26 cellular contexts compared by ENCODE assay signal in genomic region chr15:63905131-63905530, GRCh38.
A peak's percentile ranks its signal among the peaks of the same experiment; 100 is the strongest.
DNase-seq lines count a peak whose midpoint lies in the region.
"Had no signal": no experiment of that assay in that cellular context is flagged by ENCODE, and none has a peak within 500 bp of the region (broad histone marks: within the 10 kb centered on the region; RNA-seq: fewer than 3 reads in every experiment).

No MANE protein-coding gene starts in this region.

- POLR2A ChIA-PET in CD4-positive, alpha-beta memory T cell (lab: Charles Lee; ENCODE audit: partially characterized antibody): interaction anchor here (1.4 to 3.4 kb wide), 2 partner anchors 12 to 105 kb away, joined by 4 to 11 read pairs; no protein-coding TSS in a partner anchor

- H3K36me3 ChIP-seq in CD4-positive, alpha-beta memory T cell (ENCODE audit: insufficient read depth, low read length): no peaks in the 10 kb centered on the region
- peaks cover 0 to 3% (median 2%) of the 10 kb centered on the region in 3 donors for H3K36me3 ChIP-seq in skeletal muscle tissue (ENCODE audit: control insufficient read depth in 3 of 3, insufficient read depth in 3 of 3, low read length in 3 of 3)
- H3K36me3 ChIP-seq: esophagus squamous epithelium, vagina had no signal

- no peaks in the 10 kb centered on the region for H3K27me3 ChIP-seq in CD4-positive, alpha-beta memory T cell (ENCODE audit: insufficient read depth, low read length)
- H3K27me3 ChIP-seq in skeletal muscle tissue (ENCODE audit: control insufficient read depth in 3 of 3, insufficient read depth in 3 of 3, low read length in 3 of 3): no peaks in the 10 kb centered on the region
- H3K27me3 ChIP-seq: esophagus squamous epithelium, foreskin keratinocyte, heart right ventricle, vagina had no signal

- peak overlapping the region; percentile 32 for H3K27ac ChIP-seq in CD4-positive, alpha-beta memory T cell (ENCODE audit: low read depth, low read length)
- H3K27ac ChIP-seq in skeletal muscle tissue (ENCODE audit: low read depth, low read length): peak overlapping the region; percentile 34
- H3K27ac ChIP-seq: foreskin keratinocyte had no signal

- no peak overlapping the region for H3K4me3 ChIP-seq in CD4-positive, alpha-beta memory T cell (ENCODE audit: low read length in 2 of 2)
- no peak overlapping the region for H3K4me3 ChIP-seq in skeletal muscle tissue (ENCODE audit: low read length in 3 of 3)
- H3K4me3 ChIP-seq: esophagus squamous epithelium, heart right ventricle, vagina had no signal

- no peak overlapping the region for H3K9ac ChIP-seq in skeletal muscle tissue (ENCODE audit: low read depth in 1 of 3, low read length in 3 of 3)

- CTCF ChIA-PET in CD4-positive, alpha-beta memory T cell (lab: Charles Lee; ENCODE audit: partially characterized antibody): interaction anchor here (1.6 to 2.2 kb wide), 4 partner anchors 13 to 105 kb away, joined by 4 to 11 read pairs (median 6); no protein-coding TSS in a partner anchor

- no peaks in the 10 kb centered on the region for H3K9me3 ChIP-seq in CD4-positive, alpha-beta memory T cell (ENCODE audit: control insufficient read depth in 1 of 2, low read length in 2 of 2)
- H3K9me3 ChIP-seq in skeletal muscle tissue (ENCODE audit: control insufficient read depth in 3 of 3, low read length in 3 of 3): no peaks in the 10 kb centered on the region
- H3K9me3 ChIP-seq: esophagus squamous epithelium, heart right ventricle, vagina had no signal

- H3K27me3 Mint-ChIP-seq in CD4-positive, alpha-beta memory T cell: no peaks in the 10 kb centered on the region
- H3K27me3 Mint-ChIP-seq: activated naive CD8-positive, alpha-beta T cell treated with anti-CD3 and anti-CD28 coated beads, Interleukin-2, amount 10 ng/mL, durations not matched to agents 7 days and 5 days; activated T-cell treated with anti-CD3 and anti-CD28 coated beads, Interleukin-2, amount 50 U/mL, for 24 hours; stimulated activated naive CD8-positive, alpha-beta T cell treated with anti-CD3 and anti-CD28 coated beads, Interleukin-15, Interleukin-2, amounts not matched to agents 100 ng/mL and 50 ng/mL, for 24 hours had no signal

- H3K4me3 Mint-ChIP-seq in CD4-positive, alpha-beta memory T cell: no peak overlapping the region
- H3K4me3 Mint-ChIP-seq: activated T-cell treated with anti-CD3 and anti-CD28 coated beads, Interleukin-2, amount 50 U/mL, for 24 hours; nephron; stimulated activated naive CD8-positive, alpha-beta T cell treated with anti-CD3 and anti-CD28 coated beads, Interleukin-15, Interleukin-2, amounts not matched to agents 100 ng/mL and 50 ng/mL, for 24 hours had no signal

- intact Hi-C loops in CD4-positive, alpha-beta memory T cell (cut with micrococcal nuclease): no loop called here

- H3K9me3 Mint-ChIP-seq in CD4-positive, alpha-beta memory T cell: no peaks in the 10 kb centered on the region
- H3K9me3 Mint-ChIP-seq: activated naive CD8-positive, alpha-beta T cell treated with anti-CD3 and anti-CD28 coated beads, Interleukin-2, amount 10 ng/mL, durations not matched to agents 7 days and 5 days; activated T-cell treated with anti-CD3 and anti-CD28 coated beads, Interleukin-2, amount 50 U/mL, for 24 hours; nephron; stimulated activated naive CD8-positive, alpha-beta T cell treated with anti-CD3 and anti-CD28 coated beads, Interleukin-15, Interleukin-2, amounts not matched to agents 100 ng/mL and 50 ng/mL, for 24 hours had no signal

- H3K27ac Mint-ChIP-seq in CD4-positive, alpha-beta memory T cell: no peak overlapping the region

- peaks cover 13 to 32% (median 23%) of the 10 kb centered on the region in 4 donors for H3K4me1 Mint-ChIP-seq in CD4-positive, alpha-beta memory T cell

- H3K36me3 Mint-ChIP-seq in CD4-positive, alpha-beta memory T cell: no peaks in the 10 kb centered on the region
- H3K36me3 Mint-ChIP-seq: activated naive CD8-positive, alpha-beta T cell treated with anti-CD3 and anti-CD28 coated beads, Interleukin-2, amount 10 ng/mL, durations not matched to agents 7 days and 5 days had no signal

- peaks cover 22% of the 10 kb centered on the region for H3K4me1 ChIP-seq in CD4-positive, alpha-beta memory T cell (ENCODE audit: insufficient read depth, low read length)
- H3K4me1 ChIP-seq in skeletal muscle tissue (ENCODE audit: control insufficient read depth in 3 of 3, insufficient read depth in 3 of 3, low read length in 3 of 3): peaks cover 49 to 55% (median 52%) of the 10 kb centered on the region in 3 donors

- no peak for DNase-seq in CD4-positive, alpha-beta memory T cell
- DNase-seq in amniotic epithelial cell (ENCODE audit: low read depth): peak; percentile 33
- DNase-seq in myocyte (ENCODE audit: low read depth): peak; percentile 89
- DNase-seq in central memory CD4-positive, alpha-beta T cell: no peak
- no peak for DNase-seq in activated naive CD4-positive, alpha-beta T cell treated with anti-CD3 and anti-CD28 coated beads, Interleukin-2, amount 50 U/mL, for 16 hours
- no peak for DNase-seq in T-helper 9 cell
- DNase-seq in NCI-H1092 (lab: John Stamatoyannopoulos, UW): no peak
- DNase-seq: activated CD4-positive, alpha-beta T cell treated with anti-CD3 and anti-CD28 coated beads for 48 hours; activated gamma-delta T cell; activated naive CD8-positive, alpha-beta T cell treated with anti-CD3 and anti-CD28 coated beads, Interleukin-2, amount 10 ng/mL, durations not matched to agents 7 days and 5 days; activated T-cell treated with anti-CD3 and anti-CD28 coated beads, Interleukin-2, amount 50 U/mL, for 24 hours; caudate nucleus; DMS79; esophagus squamous epithelium; foreskin keratinocyte; GF-D8; heart right ventricle; kidney glomerular epithelial cell; midbrain; NCI-H1694 treated with DMSO at 0.1 percent for 48 hours; SIG-M5; stimulated activated CD4-positive, alpha-beta T cell treated with anti-CD3 and anti-CD28 coated beads, Interleukin-2, amount 100 ng/mL, for 24 hours had no signal

Comparison
In these comparisons a context has a peak if more than half of its experiments do, and no peak if none do; other contexts are left out.
1. DNase-seq: peak in amniotic epithelial cell (single experiment) and myocyte (single experiment); none in CD4-positive, alpha-beta memory T cell (0 of 5), central memory CD4-positive, alpha-beta T cell (single experiment), activated naive CD4-positive, alpha-beta T cell treated with anti-CD3 and anti-CD28 coated beads, Interleukin-2, amount 50 U/mL, for 16 hours (single experiment), T-helper 9 cell (single experiment) and NCI-H1092 (single experiment).